8 cellular contexts compared by ENCODE assay signal in genomic region chr11:83816572-83817187, GRCh38.
DNase-seq lines count a peak whose midpoint lies in the region; ATAC-seq, FAIRE-seq and TF ChIP-seq lines count a peak whose summit lies in the region.

No MANE protein-coding gene starts in this region.

- peak in 3 of 4 donors; percentile 28 to 47 (median 29) for TF ChIP-seq CTCF in pancreas (IDR thresholded peaks at IDR 0.05)

- no peaks in the 10 kb centered on the region for H3K36me3 ChIP-seq in pancreas

- ATAC-seq in pancreas: peak in 2 of 4 donors; percentile 54 to 55

- peak; percentile 32 for FAIRE-seq in pancreas (lab: Jason Lieb, UNC)

- no peak overlapping the region for H3K27ac ChIP-seq in pancreas

- no peak overlapping the region for H3K4me3 ChIP-seq in pancreas

- DNase-seq in NCI-H2107 treated with DMSO at 0.1 percent for 48 hours (lab: John Stamatoyannopoulos, UW; ENCODE audit: unreplicated experiment) (peak; percentile 12), NCI-H2107 (lab: John Stamatoyannopoulos, UW) (no peak), NCI-H2227 treated with DMSO at 0.1 percent for 48 hours (lab: John Stamatoyannopoulos, UW) (peak; percentile 60), cerebellum (ENCODE audit: low spot score) (peak; percentile 23), pancreas (no peak), head of caudate nucleus (no peak), C1 segment of cervical spinal cord (lab: John Stamatoyannopoulos, UW) (no peak)
- DNase-seq in stimulated activated CD4-positive, alpha-beta T cell treated with anti-CD3 and anti-CD28 coated beads, Interleukin-4, amount 100 ng/mL, for 4 hours: no peak

- 44% methylated on average over 2 of the region's 2 CpGs for WGBS in pancreas, 2 donors

- no peaks in the 10 kb centered on the region for H3K9me3 ChIP-seq in pancreas

- intact Hi-C loops in pancreas (cut with DNase I): loop anchor here in 2 of 3 donors (5.0 to 10.0 kb wide), 3 partner anchors 522 to 912 kb away; partner anchors contain the start of genes DDIAS (in 1 of the 2) and PRCP (in 1 of the 2)
- intact Hi-C loops in head of caudate nucleus (cut with DNase I): loop anchor here (5.0 kb wide), 1 partner anchor 524 kb away; no protein-coding TSS in a partner anchor

- no peaks in the 10 kb centered on the region for H3K4me1 ChIP-seq in pancreas

- no peaks in the 10 kb centered on the region for H3K27me3 ChIP-seq in pancreas

Comparison
In these comparisons a context has a peak if more than half of its experiments do, and no peak if none do; other contexts are left out.
1. DNase-seq: peak in NCI-H2107 treated with DMSO at 0.1 percent for 48 hours (single experiment), NCI-H2227 treated with DMSO at 0.1 percent for 48 hours (single experiment) and cerebellum (single experiment); none in NCI-H2107 (single experiment), pancreas (0 of 6), head of caudate nucleus (0 of 42), stimulated activated CD4-positive, alpha-beta T cell treated with anti-CD3 and anti-CD28 coated beads, Interleukin-4, amount 100 ng/mL, for 4 hours (0 of 2) and C1 segment of cervical spinal cord (0 of 14).